16 cellular contexts compared by ENCODE assay signal in the genomic region with DNA sequence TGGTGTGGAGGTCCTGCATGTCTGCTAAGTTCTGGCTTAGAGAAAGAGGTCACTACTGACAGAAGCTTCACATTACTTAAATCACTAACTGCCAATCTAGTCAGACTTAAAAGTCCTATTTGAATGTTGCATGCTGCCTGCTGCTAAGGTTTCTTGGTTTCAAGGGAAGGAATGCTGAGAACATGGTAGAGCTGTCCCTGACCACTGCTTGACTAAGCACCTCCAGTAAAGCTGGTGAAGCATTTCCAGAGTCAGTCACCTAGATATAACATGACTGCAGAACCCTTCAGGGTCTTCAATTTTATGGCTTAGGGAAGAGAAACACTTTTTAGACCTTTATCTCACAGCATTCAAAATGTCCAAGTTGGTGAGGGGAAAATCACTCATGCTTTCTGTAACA.
DNase-seq lines count a peak whose midpoint lies in the region; FAIRE-seq and TF ChIP-seq lines count a peak whose summit lies in the region.
"Had no signal": no experiment of that assay in that cellular context is flagged by ENCODE, and none has a peak within 500 bp of the region (broad histone marks: within the 10 kb centered on the region; RNA-seq: fewer than 3 reads in every experiment).

No MANE protein-coding gene starts in this region.

- no peak overlapping the region for H3K4ac ChIP-seq in H1 (replicated peaks; ENCODE audit: insufficient read length, low read depth, low read length)

- CTCF ChIA-PET in H1 (lab: Charles Lee; ENCODE audit: partially characterized antibody) = interaction anchor here (0.6 kb wide), 1 partner anchor 139 kb away, joined by 3 read pairs; no protein-coding TSS in a partner anchor

- H3K36me3 ChIP-seq in H1 (ENCODE audit: control insufficient read depth in 2 of 4, insufficient read depth in 4 of 4, low read length in 3 of 4) = no peaks in the 10 kb centered on the region
- no peaks in the 10 kb centered on the region for H3K36me3 ChIP-seq in endodermal cell (ENCODE audit: control insufficient read depth, insufficient read depth, low read length)
- H3K36me3 ChIP-seq: BLaER1 treated with 17β-estradiol and CSF1 and Interleukin-3, amounts not matched to agents 10 nM and 100 nM had no signal

- POLR2A ChIA-PET in H1 (lab: Charles Lee; ENCODE audit: partially characterized antibody) = no interaction called here

- no peaks in the 10 kb centered on the region for H4K20me1 ChIP-seq in H1 (replicated peaks in 1 of 2; ENCODE audit: control insufficient read depth in 1 of 2, insufficient read depth in 2 of 2, low read length in 2 of 2)
- H4K20me1 ChIP-seq: BLaER1 treated with 17β-estradiol and CSF1 and Interleukin-3, amounts not matched to agents 10 nM and 100 nM had no signal

- H3K23me2 ChIP-seq in H1 (ENCODE audit: low read depth, low read length) = no peaks in the 10 kb centered on the region

- peaks cover 0 to 47% of the 10 kb centered on the region in 2 experiments; a peak in 2 of 4 replicates for H3K79me2 ChIP-seq in H1 (ENCODE audit: control insufficient read depth in 1 of 2, insufficient read depth in 2 of 2, low read length in 2 of 2)

- H3K36me3 Mint-ChIP-seq in endodermal cell (ENCODE audit: low read depth) = peaks cover 2% of the 10 kb centered on the region
- no peaks in the 10 kb centered on the region for H3K36me3 Mint-ChIP-seq in HFFc6 (ENCODE audit: low read depth)
- H3K36me3 Mint-ChIP-seq: CD4-positive, CD25-positive, alpha-beta regulatory T cell; IgD-negative memory B cell had no signal

- no peak overlapping the region for H3K14ac ChIP-seq in H1 (ENCODE audit: insufficient read length)

- H3K27me3 Mint-ChIP-seq in endodermal cell (ENCODE audit: insufficient read depth) = no peaks in the 10 kb centered on the region
- no peaks in the 10 kb centered on the region for H3K27me3 Mint-ChIP-seq in HFFc6 (ENCODE audit: insufficient read depth)
- H3K27me3 Mint-ChIP-seq: CD4-positive, CD25-positive, alpha-beta regulatory T cell; IgD-negative memory B cell had no signal

- H2BK120ac ChIP-seq in H1 (replicated peaks; ENCODE audit: low read depth, low read length) = no peak overlapping the region

- H3K27ac ChIP-seq in H1 (ENCODE audit: low read depth, low read length) (no peak overlapping the region), endodermal cell (ENCODE audit: low read depth, low read length) (no peak overlapping the region)
- H3K27ac ChIP-seq: BLaER1 treated with 17β-estradiol and CSF1 and Interleukin-3, amounts not matched to agents 10 nM and 100 nM had no signal

- H3K4me3 Mint-ChIP-seq in endodermal cell = no peak overlapping the region
- no peak overlapping the region for H3K4me3 Mint-ChIP-seq in HFFc6
- H3K4me3 Mint-ChIP-seq: CD4-positive, CD25-positive, alpha-beta regulatory T cell; IgD-negative memory B cell had no signal

- H3K4me1 ChIP-seq in H1 (replicated peaks in 1 of 4; ENCODE audit: control insufficient read depth in 3 of 4, insufficient read depth in 4 of 4, low read length in 3 of 4) = peaks cover 0 to 8% (median 0%) of the 10 kb centered on the region in 4 experiments; a peak in 3 of 7 replicates
- no peaks in the 10 kb centered on the region for H3K4me1 ChIP-seq in endodermal cell (ENCODE audit: control insufficient read depth, insufficient read depth, low read length)
- H3K4me1 ChIP-seq: BLaER1 treated with 17β-estradiol and CSF1 and Interleukin-3, amounts not matched to agents 10 nM and 100 nM had no signal

- TF ChIP-seq EP300 in H1 (IDR thresholded peaks at IDR 0.05; ENCODE audit: borderline replicate concordance in 1 of 2, low read depth in 2 of 2, low read length in 2 of 2) = no peak

- FAIRE-seq in D721Med (lab: Jason Lieb, UNC) (peak; percentile 48), H1 (lab: Jason Lieb, UNC) (peak; percentile 70)
- FAIRE-seq: GM12891, H54 had no signal

- no peak overlapping the region for H2AFZ ChIP-seq in H1 (ENCODE audit: low read length)

- H3K9me3 ChIP-seq in H1 (ENCODE audit: insufficient read depth in 2 of 2, low read depth in 1 of 2, low read length in 1 of 2) = no peaks in the 10 kb centered on the region
- no peaks in the 10 kb centered on the region for H3K9me3 ChIP-seq in endodermal cell (ENCODE audit: control insufficient read depth, low read length)
- H3K9me3 ChIP-seq: BLaER1 treated with 17β-estradiol and CSF1 and Interleukin-3, amounts not matched to agents 10 nM and 100 nM had no signal

- no peak for TF ChIP-seq RAD21 in H1 (IDR thresholded peaks at IDR 0.05 in 1 of 2, conservative IDR thresholded peaks at IDR 0.05 in 1 of 2; ENCODE audit: low read depth in 2 of 2, low read length in 2 of 2)

- H3K4me2 ChIP-seq in H1 (ENCODE audit: insufficient read depth in 1 of 2, low read depth in 2 of 2, low read length in 2 of 2) = no peak overlapping the region
- H3K4me2 ChIP-seq: BLaER1 treated with 17β-estradiol and CSF1 and Interleukin-3, amounts not matched to agents 10 nM and 100 nM had no signal

- no peak for TF ChIP-seq POLR2A in H1 (IDR thresholded peaks at IDR 0.05; ENCODE audit: control extremely low read depth in 1 of 2, low read depth in 2 of 2, low read length in 2 of 2)

- H3K27me3 ChIP-seq in H1 (replicated peaks in 1 of 4; ENCODE audit: control insufficient read depth in 3 of 4, extremely low read depth in 1 of 4, insufficient read depth in 3 of 4, low read length in 3 of 4) (no peaks in the 10 kb centered on the region), endodermal cell (ENCODE audit: control insufficient read depth, insufficient read depth, low read length, poor library complexity, severe bottlenecking) (no peaks in the 10 kb centered on the region)
- H3K27me3 ChIP-seq: BLaER1 treated with 17β-estradiol and CSF1 and Interleukin-3, amounts not matched to agents 10 nM and 100 nM had no signal

- no peak overlapping the region for H4K8ac ChIP-seq in H1 (ENCODE audit: extremely low read depth, insufficient read depth, low read length)

- H3K4me1 Mint-ChIP-seq in endodermal cell = peaks cover 4% of the 10 kb centered on the region
- peaks cover 29% of the 10 kb centered on the region for H3K4me1 Mint-ChIP-seq in HFFc6 (ENCODE audit: low read depth)
- H3K4me1 Mint-ChIP-seq: CD4-positive, CD25-positive, alpha-beta regulatory T cell had no signal

- no peak for TF ChIP-seq CTCF in D721Med (IDR thresholded peaks at IDR 0.05; ENCODE audit: insufficient read depth, missing control alignments)
- TF ChIP-seq CTCF in H1 (IDR thresholded peaks at IDR 0.05; ENCODE audit: control extremely low read depth in 1 of 3, insufficient read depth in 1 of 3, low read depth in 1 of 3, low read length in 3 of 3) = no peak
- no peak for TF ChIP-seq CTCF in retinal pigment epithelial cell (conservative IDR thresholded peaks at IDR 0.05; ENCODE audit: low read depth, low read length)
- no peak for TF ChIP-seq CTCF in endodermal cell (conservative IDR thresholded peaks at IDR 0.05)
- TF ChIP-seq CTCF in HFFc6 (IDR thresholded peaks at IDR 0.05) = no peak

- no peak overlapping the region for H4K5ac ChIP-seq in H1 (ENCODE audit: insufficient read length, low read depth, low read length)

- no peaks in the 10 kb centered on the region for H3K79me1 ChIP-seq in H1 (ENCODE audit: low read depth, low read length)

- H3K27ac Mint-ChIP-seq in endodermal cell = no peak overlapping the region
- H3K27ac Mint-ChIP-seq in HFFc6 = no peak overlapping the region
- H3K27ac Mint-ChIP-seq: CD4-positive, CD25-positive, alpha-beta regulatory T cell; IgD-negative memory B cell had no signal

- peaks cover 2% of the 10 kb centered on the region for H3K9me3 Mint-ChIP-seq in endodermal cell
- no peaks in the 10 kb centered on the region for H3K9me3 Mint-ChIP-seq in HFFc6

- H3K18ac ChIP-seq in H1 (ENCODE audit: extremely low read depth, low read length) = no peak overlapping the region

- H2BK12ac ChIP-seq in H1 (ENCODE audit: low read depth, low read length) = no peak overlapping the region

- H2AK5ac ChIP-seq in H1 (ENCODE audit: low read depth, low read length) = no peak overlapping the region

- no peak overlapping the region for H4K91ac ChIP-seq in H1 (replicated peaks; ENCODE audit: insufficient read length, low read length)

- DNase-seq in D721Med (ENCODE audit: insufficient read length, low spot score) (no peak), H1 (ENCODE audit: low read depth in 1 of 2, low spot score in 2 of 2) (no peak), left kidney (ENCODE audit: low read depth, low spot score) (peak; percentile 41), retinal pigment epithelial cell (ENCODE audit: low read depth) (peak; percentile 26), endodermal cell (no peak), DMS114 treated with DMSO at 0.1 percent for 48 hours (lab: John Stamatoyannopoulos, UW; ENCODE audit: unreplicated experiment) (no peak), HFFc6 (no peak)
- DNase-seq: 8988T; CD4-positive, CD25-positive, alpha-beta regulatory T cell; DMS 273 treated with DMSO at 0.1 percent for 48 hours; DMS79; EL had no signal

- H2BK5ac ChIP-seq in H1 (ENCODE audit: low read depth, low read length) = no peak overlapping the region

- H3K23ac ChIP-seq in H1 (ENCODE audit: insufficient read length) = no peak overlapping the region

- H3K56ac ChIP-seq in H1 (replicated peaks; ENCODE audit: insufficient read length, low read depth, low read length) = no peak overlapping the region

- H2BK20ac ChIP-seq in H1 (ENCODE audit: low read length) = no peak overlapping the region

- no peak overlapping the region for H3K9ac ChIP-seq in H1 (replicated peaks in 1 of 4; ENCODE audit: extremely low read depth in 1 of 4, low read depth in 3 of 4, low read length in 3 of 4)
- H3K9ac ChIP-seq in endodermal cell (ENCODE audit: extremely low read depth, low read length, poor library complexity, severe bottlenecking) = no peak overlapping the region
- H3K9ac ChIP-seq: BLaER1 treated with 17β-estradiol and CSF1 and Interleukin-3, amounts not matched to agents 10 nM and 100 nM had no signal

- no peak overlapping the region for H2BK15ac ChIP-seq in H1 (ENCODE audit: low read length)

- H3K4me3 ChIP-seq in H1 (ENCODE audit: extremely low read depth in 1 of 4, insufficient read depth in 2 of 4, low read depth in 3 of 4, low read length in 4 of 4) (no peak overlapping the region), retinal pigment epithelial cell (ENCODE audit: low read length) (no peak overlapping the region), endodermal cell (ENCODE audit: low read length) (no peak overlapping the region)
- H3K4me3 ChIP-seq: BLaER1 treated with 17β-estradiol and CSF1 and Interleukin-3, amounts not matched to agents 10 nM and 100 nM had no signal

TF ChIP-seq in H1, 55 proteins besides CTCF, POLR2A, EP300 and RAD21 (continues in another document):
- TF ChIP-seq, protein P1, sequence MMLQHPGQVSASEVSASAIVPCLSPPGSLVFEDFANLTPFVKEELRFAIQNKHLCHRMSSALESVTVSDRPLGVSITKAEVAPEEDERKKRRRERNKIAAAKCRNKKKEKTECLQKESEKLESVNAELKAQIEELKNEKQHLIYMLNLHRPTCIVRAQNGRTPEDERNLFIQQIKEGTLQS (IDR thresholded peaks at IDR 0.05; ENCODE audit: insufficient read depth, low read depth, low read length) = no peak
- TF ChIP-seq RXRA (IDR thresholded peaks at IDR 0.05; ENCODE audit: insufficient read depth, low read depth, low read length) (no peak), KDM4A (IDR thresholded peaks at IDR 0.05; ENCODE audit: low read depth, low read length, severe bottlenecking) (no peak)

Comparison
In these comparisons a context has a peak if more than half of its experiments do, and no peak if none do; other contexts are left out.
1. DNase-seq: peak in left kidney (single experiment) and retinal pigment epithelial cell (single experiment); none in D721Med (single experiment), H1 (0 of 2), endodermal cell (single experiment), DMS114 treated with DMSO at 0.1 percent for 48 hours (single experiment) and HFFc6 (single experiment).